8 cellular contexts compared by ENCODE assay signal in genomic region chr13:19959141-19959830, GRCh38. TPM values are rescaled to one million over a fixed set of nuclear protein-coding genes. Genes with fewer than 3 reads are reported as not detected.
DNase-seq lines count a peak whose midpoint lies in the region; ATAC-seq, FAIRE-seq and TF ChIP-seq lines count a peak whose summit lies in the region.

No MANE protein-coding gene starts in this region.

- dilution Hi-C loops in endothelial cell of umbilical vein (cut with MboI; ENCODE audit: extremely low pct_ligation_motif_present, low sequenced_read_pairs): no loop called here

- peaks cover 11 to 29% of the 10 kb centered on the region in 2 experiments for H3K36me3 ChIP-seq in HEK293 (ENCODE audit: control insufficient read depth in 2 of 2, insufficient read depth in 1 of 2, low read length in 2 of 2)
- peaks cover 0 to 4% of the 10 kb centered on the region in 2 experiments for H3K36me3 ChIP-seq in endothelial cell of umbilical vein (ENCODE audit: control insufficient read depth in 2 of 2, extremely low read depth in 1 of 2, insufficient read depth in 2 of 2, low read length in 2 of 2)
- no peaks in the 10 kb centered on the region for H3K36me3 ChIP-seq in mucosa of descending colon (ENCODE audit: low read depth)

- 0 out of 2 replicates have a peak, but pooled peaks cover 2% of the 10 kb centered on the region for H3K4me1 ChIP-seq in HEK293 (ENCODE audit: control insufficient read depth, insufficient read depth, low read length)
- peaks cover 25% of the 10 kb centered on the region for H3K4me1 ChIP-seq in endothelial cell of umbilical vein (ENCODE audit: control insufficient read depth, extremely low read depth, insufficient read depth, low read length)
- peaks cover 14% of the 10 kb centered on the region for H3K4me1 ChIP-seq in mucosa of descending colon (ENCODE audit: low read depth)

- H3K79me2 ChIP-seq in endothelial cell of umbilical vein (ENCODE audit: control insufficient read depth, insufficient read depth, low read length): peaks cover 45% of the 10 kb centered on the region

- H3K27me3 ChIP-seq in endothelial cell of umbilical vein (ENCODE audit: control insufficient read depth in 2 of 2, insufficient read depth in 2 of 2, low read length in 2 of 2): peaks cover 3 to 10% of the 10 kb centered on the region in 2 experiments

- H3K4me1 Mint-ChIP-seq in Calu3 (ENCODE audit: low read depth, unreplicated experiment): no peaks in the 10 kb centered on the region

- H3K4me3 Mint-ChIP-seq in Calu3 (ENCODE audit: low read depth, unreplicated experiment): peak overlapping the region; percentile 77

- POLR2A ChIA-PET in HEK293 (lab: Yijun Ruan, JAX): interaction anchor here (1.0 kb wide), 3 partner anchors 31 to 98 kb away, joined by 3 to 4 read pairs (median 4); partner anchors contain the start of gene ZMYM5
- POLR2A ChIA-PET in endothelial cell of umbilical vein (lab: Charles Lee): no interaction called here

- H3K9ac ChIP-seq in endothelial cell of umbilical vein (replicated peaks; ENCODE audit: extremely low read depth, insufficient read depth, low read length): peak overlapping the region; percentile 87

- H3K27ac Mint-ChIP-seq in Calu3 (ENCODE audit: unreplicated experiment): peak overlapping the region; percentile 64

- peaks cover 2% of the 10 kb centered on the region for H3K9me1 ChIP-seq in endothelial cell of umbilical vein (replicated peaks; ENCODE audit: control insufficient read depth, extremely low read depth, insufficient read depth, low read length)

- peak overlapping the region; percentile 90 for H3K27ac ChIP-seq in HEK293 (ENCODE audit: extremely low read depth, low read depth, low read length)
- H3K27ac ChIP-seq in endothelial cell of umbilical vein (ENCODE audit: insufficient read depth, low read depth, low read length): peak overlapping the region; percentile 82

- TF ChIP-seq POLR2A in endothelial cell of umbilical vein (IDR thresholded peaks at IDR 0.05; ENCODE audit: low read depth, low read length): no peak

- peak; percentile 11 for ATAC-seq in mucosa of descending colon
- ATAC-seq in HG03039 (IDR thresholded peaks at IDR 0.05; ENCODE audit: unreplicated experiment): no peak

- H3K4me2 ChIP-seq in endothelial cell of umbilical vein (ENCODE audit: insufficient read depth, low read length): peak overlapping the region; percentile 97

- no peaks in the 10 kb centered on the region for H3K27me3 Mint-ChIP-seq in Calu3 (ENCODE audit: unreplicated experiment)

- H4K20me1 ChIP-seq in endothelial cell of umbilical vein (replicated peaks; ENCODE audit: control insufficient read depth, extremely low read depth, insufficient read depth, low read length): peaks cover 8% of the 10 kb centered on the region

- CTCF ChIA-PET in Calu3 (lab: Charles Lee): interaction anchor here (1.0 kb wide), 1 partner anchor 32 kb away, joined by 8 read pairs; no protein-coding TSS in a partner anchor
- CTCF ChIA-PET in HEK293 (lab: Yijun Ruan, JAX): interaction anchor here (0.5 to 0.9 kb wide), 5 partner anchors 9 to 45 kb away, joined by 3 to 5 read pairs (median 3); no protein-coding TSS in a partner anchor
- CTCF ChIA-PET in endothelial cell of umbilical vein (lab: Charles Lee): interaction anchor here (0.6 to 1.2 kb wide), 12 partner anchors 9 to 113 kb away, joined by 3 to 30 read pairs (median 4); partner anchors contain the start of gene ZMYM5

- peak; percentile 50 for DNase-seq in Calu3
- peak; percentile 73 to 78 for DNase-seq in NCI-H526 (lab: John Stamatoyannopoulos, UW)
- DNase-seq in activated CD8-positive, alpha-beta memory T cell treated with anti-CD3 and anti-CD28 coated beads, Interleukin-2, amount 50 U/mL, for 4 hours: peak; percentile 70
- DNase-seq in endothelial cell of umbilical vein (ENCODE audit: low read depth, low spot score): peak; percentile 65
- DNase-seq in mucosa of descending colon: peak; percentile 69 to 84 (median 80)
- DNase-seq in stimulated activated CD8-positive, alpha-beta memory T cell treated with anti-CD3 and anti-CD28 coated beads, Interleukin-4, amount 100 ng/mL, for 1 hour (ENCODE audit: low read depth in 2 of 2, low spot score in 1 of 2): peak; percentile 24 to 36

- H3K9me3 ChIP-seq in HEK293 (ENCODE audit: control insufficient read depth, insufficient read depth, low read depth, low read length) (no peaks in the 10 kb centered on the region), endothelial cell of umbilical vein (replicated peaks; ENCODE audit: control insufficient read depth, insufficient read depth, low read length) (no peaks in the 10 kb centered on the region), mucosa of descending colon (no peaks in the 10 kb centered on the region)

- no peaks in the 10 kb centered on the region for H3K9me3 Mint-ChIP-seq in Calu3 (ENCODE audit: low read depth, unreplicated experiment)

- TF ChIP-seq CTCF in Calu3 (IDR thresholded peaks at IDR 0.05; ENCODE audit: unreplicated experiment): peak; percentile 9
- peak; percentile 67 for TF ChIP-seq CTCF in HEK293 (tag by site-specific recombination; IDR thresholded peaks at IDR 0.05)
- peak in 1 of 2 donors; percentile 21 for TF ChIP-seq CTCF in endothelial cell of umbilical vein (IDR thresholded peaks at IDR 0.05; ENCODE audit: extremely low read depth in 1 of 2, insufficient read depth in 1 of 2, low read depth in 1 of 2, low read length in 2 of 2)
- no peak for TF ChIP-seq CTCF in mucosa of descending colon (IDR thresholded peaks at IDR 0.05)

- peak overlapping the region; percentile 82 for H2AFZ ChIP-seq in endothelial cell of umbilical vein (ENCODE audit: low read depth, low read length)

- H3K36me3 Mint-ChIP-seq in Calu3 (ENCODE audit: insufficient read depth, unreplicated experiment): peaks cover 39% of the 10 kb centered on the region

- no peak for FAIRE-seq in endothelial cell of umbilical vein (lab: Jason Lieb, UNC)

- BruUV-seq in Calu3 (replicated peaks; lab: Mats Ljungman, UMichigan) (no TSS peak), endothelial cell of umbilical vein (replicated peaks; lab: Mats Ljungman, UMichigan) (no TSS peak)

- intact Hi-C loops in Calu3 (cut with micrococcal nuclease; ENCODE audit: unreplicated experiment): no loop called here
- intact Hi-C loops in endothelial cell of umbilical vein (cut with micrococcal nuclease): loop anchor here (2.0 kb wide), 1 partner anchor 176 kb away; the partner anchor contains the start of gene PSPC1
- intact Hi-C loops in mucosa of descending colon (cut with DNase I, micrococcal nuclease): no loop called here

- peak overlapping the region; percentile 90 for H3K4me3 ChIP-seq in HEK293 (ENCODE audit: low read depth, low read length)
- peak overlapping the region; percentile 74 to 97 (median 97) for H3K4me3 ChIP-seq in endothelial cell of umbilical vein (replicated peaks in 1 of 3; ENCODE audit: insufficient read depth in 1 of 3, low read depth in 1 of 3, low read length in 3 of 3)
- H3K4me3 ChIP-seq in mucosa of descending colon: peak overlapping the region; percentile 87

TF ChIP-seq in endothelial cell of umbilical vein, 7 proteins besides CTCF, POLR2A, EP300 and RAD21:
- TF ChIP-seq JUN (IDR thresholded peaks at IDR 0.05; ENCODE audit: borderline replicate concordance, insufficient read depth, insufficient read length, low read depth) (no peak), MAX (IDR thresholded peaks at IDR 0.05; ENCODE audit: insufficient read depth, insufficient read length) (no peak)

RNA-seq across cellular contexts. Expression of gene ZMYM2, which starts 0.8 kb away (rescaled TPM):
- total RNA-seq in Calu3 (2022) (52.8 and 53.1 TPM in 2 replicates), endothelial cell of umbilical vein (75.3 and 77.7 TPM in 2 replicates), mucosa of descending colon (10 to 100 TPM; 58.9 to 85.1 (median 70.3) TPM)
- polyA plus RNA-seq in endothelial cell of umbilical vein: 10.9 and 14.7 TPM in 2 replicates
- polyA plus RNA-seq in endothelial cell of umbilical vein (2011; cell fraction: cytosol; rRNA removed): 14.6 and 16.3 TPM in 2 replicates
- 70.5 and 90.3 TPM in 2 replicates for polyA plus RNA-seq in endothelial cell of umbilical vein (2011; cell fraction: nucleus; rRNA removed)
- polyA plus RNA-seq in endothelial cell of umbilical vein (2012): 39.6 and 43.9 TPM in 2 replicates
- 56.5 and 61.8 TPM in 2 replicates for polyA minus RNA-seq in endothelial cell of umbilical vein
- polyA minus RNA-seq in endothelial cell of umbilical vein (2011; cell fraction: cytosol; rRNA and poly(A)+ RNA removed): 12.6 TPM
- polyA minus RNA-seq in endothelial cell of umbilical vein (2011; cell fraction: nucleus; rRNA and poly(A)+ RNA removed): 136 and 191 TPM in 2 replicates

Comparison
In these comparisons a context has a peak if more than half of its experiments do, and no peak if none do; other contexts are left out.
1. DNase-seq: peak in every context shown above with its lines; median percentile 80 in mucosa of descending colon; 76 in NCI-H526; 70 in activated CD8-positive, alpha-beta memory T cell treated with anti-CD3 and anti-CD28 coated beads, Interleukin-2, amount 50 U/mL, for 4 hours; 65 in endothelial cell of umbilical vein; 50 in Calu3; 30 in stimulated activated CD8-positive, alpha-beta memory T cell treated with anti-CD3 and anti-CD28 coated beads, Interleukin-4, amount 100 ng/mL, for 1 hour.